Comparison of ENCODE assay signal across 11 cellular contexts in the genomic region with DNA sequence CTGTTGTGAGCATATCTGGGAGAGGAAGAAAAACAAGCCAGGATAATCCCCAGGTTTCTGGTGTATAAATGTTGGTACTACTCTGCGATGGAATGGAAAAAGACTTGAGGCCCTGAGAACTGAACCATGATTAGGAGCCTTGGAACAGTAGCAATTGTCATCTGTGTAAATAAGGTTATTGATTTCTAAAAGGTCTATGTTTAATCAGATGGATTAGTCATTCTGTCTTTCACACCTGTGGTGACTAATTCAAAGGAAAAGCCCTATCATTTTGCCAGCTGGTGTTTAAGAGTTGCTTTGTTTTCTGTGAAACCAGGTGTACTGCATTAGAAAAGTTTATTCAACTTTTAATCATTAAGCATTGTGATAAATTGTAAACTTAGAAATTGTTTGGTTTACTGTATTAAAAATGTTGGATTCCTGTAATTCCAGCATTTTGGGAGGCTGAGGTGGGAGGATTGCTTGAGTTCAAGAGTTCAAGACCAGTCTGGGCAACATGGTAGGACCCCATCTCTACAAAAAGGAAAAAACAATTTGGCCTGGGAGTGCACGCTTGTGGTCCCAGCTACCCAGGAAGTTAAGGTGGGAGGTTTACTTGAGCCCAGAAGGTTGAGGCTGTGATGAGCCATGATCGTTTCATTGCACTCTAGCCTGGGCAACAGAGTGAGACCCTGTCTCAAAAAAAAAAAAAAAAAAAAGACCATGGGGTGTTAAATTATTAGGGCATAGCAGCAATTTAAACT. TPM values are rescaled to one million over a fixed set of nuclear protein-coding genes. Genes with fewer than 3 reads are reported as not detected.
DNase-seq lines count a peak whose midpoint lies in the region; ATAC-seq and TF ChIP-seq lines count a peak whose summit lies in the region.
"Had no signal": no experiment of that assay in that cellular context is flagged by ENCODE, and none has a peak within 500 bp of the region (broad histone marks: within the 10 kb centered on the region; RNA-seq: fewer than 3 reads in every experiment).

No MANE protein-coding gene starts in this region.

- no peak overlapping the region for H3K4me3 ChIP-seq in thoracic aorta

- POLR2A ChIA-PET in activated CD4-positive, alpha-beta memory T cell treated with anti-CD3 and anti-CD28 coated beads for 36 hours (lab: Charles Lee) = interaction anchor here (1.0 to 1.3 kb wide), 2 partner anchors 28 to 88 kb away, joined by 4 read pairs; partner anchors contain the start of gene KPNB1
- POLR2A ChIA-PET in GM10248 (lab: Yijun Ruan, JAX) = no interaction called here

- peak overlapping the region; percentile 30 to 75 for H3K27ac ChIP-seq in thoracic aorta

- no peaks in the 10 kb centered on the region for H3K27me3 Mint-ChIP-seq in activated naive CD4-positive, alpha-beta T cell treated with anti-CD3 and anti-CD28 coated beads for 36 hours (ENCODE audit: low read depth)
- no peaks in the 10 kb centered on the region for H3K27me3 Mint-ChIP-seq in activated CD4-positive, alpha-beta memory T cell treated with anti-CD3 and anti-CD28 coated beads for 36 hours
- H3K27me3 Mint-ChIP-seq: B cell, T-helper 17 cell had no signal

- ATAC-seq in thoracic aorta (ENCODE audit: insufficient number of reproducible peaks, low FRiP score, low read depth) (no peak), HG03135 (IDR thresholded peaks at IDR 0.05; ENCODE audit: unreplicated experiment) (no peak)
- ATAC-seq: T-helper 17 cell had no signal

- H3K27me3 ChIP-seq in thoracic aorta (replicated peaks; ENCODE audit: insufficient read depth) = no peaks in the 10 kb centered on the region

- H3K4me1 ChIP-seq in thoracic aorta (ENCODE audit: control insufficient read depth in 1 of 2, low read depth in 2 of 2) = peaks cover 16 to 42% of the 10 kb centered on the region in 2 donors

- H3K27ac Mint-ChIP-seq in activated naive CD4-positive, alpha-beta T cell treated with anti-CD3 and anti-CD28 coated beads for 36 hours = peak overlapping the region; percentile 68
- H3K27ac Mint-ChIP-seq in activated CD4-positive, alpha-beta memory T cell treated with anti-CD3 and anti-CD28 coated beads for 36 hours = peak overlapping the region; percentile 73
- H3K27ac Mint-ChIP-seq: B cell, T-helper 17 cell had no signal

- H3K4me3 Mint-ChIP-seq in activated naive CD4-positive, alpha-beta T cell treated with anti-CD3 and anti-CD28 coated beads for 36 hours = no peak overlapping the region
- H3K4me3 Mint-ChIP-seq in activated CD4-positive, alpha-beta memory T cell treated with anti-CD3 and anti-CD28 coated beads for 36 hours = no peak overlapping the region
- H3K4me3 Mint-ChIP-seq: B cell, T-helper 17 cell had no signal

- peaks cover 15% of the 10 kb centered on the region for H3K4me1 Mint-ChIP-seq in activated naive CD4-positive, alpha-beta T cell treated with anti-CD3 and anti-CD28 coated beads for 36 hours (ENCODE audit: low read depth)
- H3K4me1 Mint-ChIP-seq in activated CD4-positive, alpha-beta memory T cell treated with anti-CD3 and anti-CD28 coated beads for 36 hours (ENCODE audit: low read depth) = peaks cover 20% of the 10 kb centered on the region
- H3K4me1 Mint-ChIP-seq: B cell had no signal

- TF ChIP-seq CTCF in thoracic aorta (IDR thresholded peaks at IDR 0.05) = no peak
- no peak for TF ChIP-seq CTCF in GM10248 (IDR thresholded peaks at IDR 0.05; ENCODE audit: control extremely low read depth, extremely low read depth, low read depth, missing control alignments)

- peaks cover 24% of the 10 kb centered on the region for H3K36me3 Mint-ChIP-seq in activated naive CD4-positive, alpha-beta T cell treated with anti-CD3 and anti-CD28 coated beads for 36 hours (ENCODE audit: low read depth)
- peaks cover 38% of the 10 kb centered on the region for H3K36me3 Mint-ChIP-seq in activated CD4-positive, alpha-beta memory T cell treated with anti-CD3 and anti-CD28 coated beads for 36 hours

- CTCF ChIA-PET in activated naive CD4-positive, alpha-beta T cell treated with anti-CD3 and anti-CD28 coated beads for 36 hours (lab: Charles Lee) = interaction anchor here (0.5 kb wide), 1 partner anchor 457 kb away, joined by 3 read pairs; no protein-coding TSS in a partner anchor
- CTCF ChIA-PET in activated CD4-positive, alpha-beta memory T cell treated with anti-CD3 and anti-CD28 coated beads for 36 hours (lab: Charles Lee) = interaction anchor here (1.2 kb wide), 1 partner anchor 26 kb away, joined by 3 read pairs; no protein-coding TSS in a partner anchor
- CTCF ChIA-PET in GM10248 (lab: Yijun Ruan, JAX) = interaction anchor here (1.3 kb wide), 1 partner anchor 8 kb away, joined by 4 read pairs; no protein-coding TSS in a partner anchor

- intact Hi-C loops in activated naive CD4-positive, alpha-beta T cell treated with anti-CD3 and anti-CD28 coated beads for 36 hours (cut with micrococcal nuclease) = loop anchor here (1.0 to 5.0 kb wide), 3 partner anchors 29 to 182 kb away; partner anchors contain the start of gene KPNB1
- intact Hi-C loops in activated CD4-positive, alpha-beta memory T cell treated with anti-CD3 and anti-CD28 coated beads for 36 hours (cut with micrococcal nuclease) = loop anchor here (1.0 kb wide), 3 partner anchors 29 to 101 kb away; partner anchors contain the start of gene KPNB1

- peak; percentile 8 for DNase-seq in activated naive CD4-positive, alpha-beta T cell treated with anti-CD3 and anti-CD28 coated beads for 36 hours
- no peak for DNase-seq in activated naive CD4-positive, alpha-beta T cell treated with Interleukin-2 at 50 U/mL for 16 hours
- DNase-seq in activated CD4-positive, alpha-beta memory T cell treated with anti-CD3 and anti-CD28 coated beads for 36 hours = no peak
- DNase-seq in kidney tubule cell (ENCODE audit: low spot score) (peak; percentile 71), thoracic aorta (ENCODE audit: low spot score) (no peak), NCI-H1694 (lab: John Stamatoyannopoulos, UW) (no peak), GM10248 (ENCODE audit: extremely low spot score) (no peak)
- DNase-seq: NCI-H2171, T-helper 17 cell had no signal

- H3K9me3 ChIP-seq in thoracic aorta = no peaks in the 10 kb centered on the region

- peaks cover 19% of the 10 kb centered on the region for H3K36me3 ChIP-seq in thoracic aorta

- H3K9me3 Mint-ChIP-seq in activated naive CD4-positive, alpha-beta T cell treated with anti-CD3 and anti-CD28 coated beads for 36 hours = no peaks in the 10 kb centered on the region
- no peaks in the 10 kb centered on the region for H3K9me3 Mint-ChIP-seq in activated CD4-positive, alpha-beta memory T cell treated with anti-CD3 and anti-CD28 coated beads for 36 hours

RNA-seq across cellular contexts. Expression of gene KPNB1, which starts 29.0 kb away (rescaled TPM):
- 100 to 1,000 TPM; 602 to 614 TPM for total RNA-seq in activated naive CD4-positive, alpha-beta T cell treated with anti-CD3 and anti-CD28 coated beads for 36 hours
- total RNA-seq in activated CD4-positive, alpha-beta memory T cell treated with anti-CD3 and anti-CD28 coated beads for 36 hours = 100 to 1,000 TPM; 475 to 488 TPM
- 100 to 1,000 TPM; 199 to 223 TPM for total RNA-seq in thoracic aorta

Comparison
In these comparisons a context has a peak if more than half of its experiments do, and no peak if none do; other contexts are left out.
1. DNase-seq: peak in activated naive CD4-positive, alpha-beta T cell treated with anti-CD3 and anti-CD28 coated beads for 36 hours (single experiment) and kidney tubule cell (single experiment); none in activated naive CD4-positive, alpha-beta T cell treated with Interleukin-2 at 50 U/mL for 16 hours (single experiment), activated CD4-positive, alpha-beta memory T cell treated with anti-CD3 and anti-CD28 coated beads for 36 hours (single experiment), thoracic aorta (single experiment), NCI-H1694 (single experiment) and GM10248 (single experiment).